ENCODE assay signal across 1 cellular context in genomic region chr6:84774174-84775158, GRCh38.
TF ChIP-seq lines count a peak whose summit lies in the region.

No MANE protein-coding gene starts in this region.

TF ChIP-seq in K562, 482 proteins besides CTCF, POLR2A, EP300 and RAD21 (continued from another document):
- TF ChIP-seq UBTF (IDR thresholded peaks at IDR 0.05; ENCODE audit: borderline replicate concordance in 1 of 2, low read depth in 2 of 2, low read length in 2 of 2) (peak in 1 of 2 experiments; percentile 28; a peak in 1 of 4 replicates), ZBTB40 (IDR thresholded peaks at IDR 0.05) (0 out of 2 replicates have a peak, but pooled peaks have one; percentile 39), ZBTB40 (CRISPR knock-in tag; IDR thresholded peaks at IDR 0.05) (no peak), CCNT2 (IDR thresholded peaks at IDR 0.05; ENCODE audit: borderline replicate concordance, extremely low read depth, insufficient read length, low read depth, low read length) (peak; percentile 1), HNRNPL (IDR thresholded peaks at IDR 0.05; ENCODE audit: low read depth, low read length) (0 out of 2 replicates have a peak, but pooled peaks have one; percentile 29), RBFOX2 (IDR thresholded peaks at IDR 0.05; ENCODE audit: low read depth, low read length) (peak; percentile 44), SRSF7 (optimal IDR thresholded peaks at IDR 0.05; ENCODE audit: low read depth, low read length) (no peak)
